Comparison of ENCODE assay signal across 2 cellular contexts in the genomic region with DNA sequence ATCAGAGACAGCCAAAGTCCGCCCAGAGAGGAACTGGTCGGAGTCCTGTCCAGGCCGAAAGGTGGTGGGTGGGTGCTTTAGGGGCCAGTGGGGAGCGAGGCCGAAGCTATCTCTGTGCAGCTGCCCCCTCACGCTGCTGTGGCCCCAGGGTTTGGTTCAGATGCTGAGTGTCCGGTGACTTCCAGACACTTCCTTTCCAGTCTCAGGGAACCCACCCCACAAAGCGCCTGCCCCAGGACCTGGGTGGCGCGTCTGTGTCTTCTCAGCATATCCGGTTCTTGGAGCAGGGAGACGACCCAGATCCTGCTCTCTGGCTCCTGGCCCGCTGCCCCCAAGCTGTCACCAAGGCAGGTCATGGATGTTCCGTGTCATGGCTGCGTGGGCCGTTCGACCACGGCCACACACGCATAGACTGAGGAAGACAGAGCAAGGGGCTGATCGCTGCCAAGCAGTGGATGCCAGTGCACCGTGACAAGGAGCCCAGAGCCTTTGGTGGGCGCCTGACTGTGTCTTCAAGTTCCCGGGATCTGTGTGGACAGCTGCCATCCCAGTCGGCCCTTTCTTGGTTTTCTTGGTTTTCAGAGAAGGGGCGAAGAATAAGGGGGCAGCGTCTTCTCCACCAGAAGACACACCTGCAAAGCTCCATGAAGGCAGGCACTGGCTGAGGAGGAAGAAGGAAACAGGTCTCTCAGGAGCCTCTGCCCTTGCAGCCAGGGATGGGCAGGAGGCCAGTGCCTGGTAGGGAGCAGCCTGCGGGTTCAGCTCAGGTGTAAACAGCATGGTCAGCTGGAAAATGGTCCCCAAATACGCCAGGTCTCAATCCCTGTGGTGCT.
TF ChIP-seq lines count a peak whose summit lies in the region.

No MANE protein-coding gene starts in this region.

TF ChIP-seq in IMR-90, 13 proteins besides CTCF, POLR2A, EP300 and RAD21:
- TF ChIP-seq MAFK (IDR thresholded peaks at IDR 0.05; ENCODE audit: low read depth, low read length) (no peak), NFE2L2 (IDR thresholded peaks at IDR 0.05; ENCODE audit: low read depth, low read length) (no peak), RCOR1 (IDR thresholded peaks at IDR 0.05; ENCODE audit: insufficient replicate concordance, low read length) (no peak), SMC3 (IDR thresholded peaks at IDR 0.05; ENCODE audit: low read depth, low read length) (no peak), CHD1 (IDR thresholded peaks at IDR 0.05; ENCODE audit: low read depth, low read length) (no peak), CEBPB (IDR thresholded peaks at IDR 0.05; ENCODE audit: low read depth, low read length) (no peak), FOS (IDR thresholded peaks at IDR 0.05; ENCODE audit: low read depth, low read length) (no peak), MXI1 (IDR thresholded peaks at IDR 0.05; ENCODE audit: borderline replicate concordance, low read depth, low read length) (no peak), BHLHE40 (IDR thresholded peaks at IDR 0.05; ENCODE audit: low read depth, low read length) (no peak), RFX5 (IDR thresholded peaks at IDR 0.05; ENCODE audit: low read depth, low read length) (no peak), MAZ (IDR thresholded peaks at IDR 0.05; ENCODE audit: borderline replicate concordance, low read depth, low read length) (no peak)
- TF ChIP-seq, protein P1, sequence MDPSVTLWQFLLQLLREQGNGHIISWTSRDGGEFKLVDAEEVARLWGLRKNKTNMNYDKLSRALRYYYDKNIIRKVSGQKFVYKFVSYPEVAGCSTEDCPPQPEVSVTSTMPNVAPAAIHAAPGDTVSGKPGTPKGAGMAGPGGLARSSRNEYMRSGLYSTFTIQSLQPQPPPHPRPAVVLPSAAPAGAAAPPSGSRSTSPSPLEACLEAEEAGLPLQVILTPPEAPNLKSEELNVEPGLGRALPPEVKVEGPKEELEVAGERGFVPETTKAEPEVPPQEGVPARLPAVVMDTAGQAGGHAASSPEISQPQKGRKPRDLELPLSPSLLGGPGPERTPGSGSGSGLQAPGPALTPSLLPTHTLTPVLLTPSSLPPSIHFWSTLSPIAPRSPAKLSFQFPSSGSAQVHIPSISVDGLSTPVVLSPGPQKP (IDR thresholded peaks at IDR 0.05; ENCODE audit: borderline replicate concordance, low read depth, low read length), result no peak
- TF ChIP-seq, protein P2, sequence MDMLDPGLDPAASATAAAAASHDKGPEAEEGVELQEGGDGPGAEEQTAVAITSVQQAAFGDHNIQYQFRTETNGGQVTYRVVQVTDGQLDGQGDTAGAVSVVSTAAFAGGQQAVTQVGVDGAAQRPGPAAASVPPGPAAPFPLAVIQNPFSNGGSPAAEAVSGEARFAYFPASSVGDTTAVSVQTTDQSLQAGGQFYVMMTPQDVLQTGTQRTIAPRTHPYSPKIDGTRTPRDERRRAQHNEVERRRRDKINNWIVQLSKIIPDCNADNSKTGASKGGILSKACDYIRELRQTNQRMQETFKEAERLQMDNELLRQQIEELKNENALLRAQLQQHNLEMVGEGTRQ (IDR thresholded peaks at IDR 0.05; ENCODE audit: low read depth, low read length), result no peak
TF ChIP-seq in IMR-90: peak in this region for 0.

TF ChIP-seq in HepG2, 621 proteins besides CTCF, POLR2A, EP300 and RAD21:
- TF ChIP-seq ZNF446 (CRISPR knock-in tag; IDR thresholded peaks at IDR 0.05), result no peak
- 0 out of 2 replicates have a peak, but pooled peaks have one; percentile 1 for TF ChIP-seq ZFX (CRISPR knock-in tag; IDR thresholded peaks at IDR 0.05; ENCODE audit: low read depth)
- no peak for TF ChIP-seq KLF15 (CRISPR knock-in tag; IDR thresholded peaks at IDR 0.05; ENCODE audit: borderline replicate concordance)
- TF ChIP-seq, protein P3, sequence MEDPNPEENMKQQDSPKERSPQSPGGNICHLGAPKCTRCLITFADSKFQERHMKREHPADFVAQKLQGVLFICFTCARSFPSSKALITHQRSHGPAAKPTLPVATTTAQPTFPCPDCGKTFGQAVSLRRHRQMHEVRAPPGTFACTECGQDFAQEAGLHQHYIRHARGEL (CRISPR knock-in tag; IDR thresholded peaks at IDR 0.05), result no peak
